ENCODE assay signal across 14 cellular contexts in genomic region chr20:19130613-19130984, GRCh38.
DNase-seq lines count a peak whose midpoint lies in the region; TF ChIP-seq lines count a peak whose summit lies in the region.
"Had no signal": no experiment of that assay in that cellular context is flagged by ENCODE, and none has a peak within 500 bp of the region (broad histone marks: within the 10 kb centered on the region; RNA-seq: fewer than 3 reads in every experiment).

No MANE protein-coding gene starts in this region.

- no peak overlapping the region for H3K27ac Mint-ChIP-seq in activated T-helper 1 cell treated with anti-CD3 and anti-CD28 coated beads, Interleukin-12 subunit alpha, Interleukin-12 subunit beta, Interleukin-2, Interleukin-4 antibody, amounts not matched to agents 30 ng/mL and 10 ng/mL and 1 ng/mL, durations not matched to agents 14 hours and 24 hours and 36 hours
- no peak overlapping the region for H3K27ac Mint-ChIP-seq in endothelial cell (ENCODE audit: unreplicated experiment)
- H3K27ac Mint-ChIP-seq: CD14-positive monocyte; CD8-positive, alpha-beta T cell had no signal

- intact Hi-C loops in activated T-helper 1 cell treated with anti-CD3 and anti-CD28 coated beads, Interleukin-12 subunit alpha, Interleukin-12 subunit beta, Interleukin-2, Interleukin-4 antibody, amounts not matched to agents 30 ng/mL and 10 ng/mL and 1 ng/mL, durations not matched to agents 14 hours and 24 hours and 36 hours (cut with micrococcal nuclease), result no loop called here

- H3K4me1 ChIP-seq in BLaER1 (peaks cover 27% of the 10 kb centered on the region), Karpas-422 (ENCODE audit: low read length) (peaks cover 30% of the 10 kb centered on the region), parathyroid adenoma (peaks cover 10% of the 10 kb centered on the region)
- H3K4me1 ChIP-seq: HAP-1 had no signal

- H3K9ac ChIP-seq in BLaER1 (no peak overlapping the region), Karpas-422 (ENCODE audit: low read length) (0 out of 2 replicates have a peak overlapping the region, but pooled peaks have one; percentile 6), parathyroid adenoma (no peak overlapping the region)

- H3K27me3 ChIP-seq in BLaER1 (no peaks in the 10 kb centered on the region), Karpas-422 (ENCODE audit: low read length) (no peaks in the 10 kb centered on the region), parathyroid adenoma (ENCODE audit: control insufficient read depth, insufficient read depth, low read length) (no peaks in the 10 kb centered on the region)

- H3K4me1 Mint-ChIP-seq in activated T-helper 1 cell treated with anti-CD3 and anti-CD28 coated beads, Interleukin-12 subunit alpha, Interleukin-12 subunit beta, Interleukin-2, Interleukin-4 antibody, amounts not matched to agents 30 ng/mL and 10 ng/mL and 1 ng/mL, durations not matched to agents 14 hours and 24 hours and 36 hours (ENCODE audit: low read depth), result no peaks in the 10 kb centered on the region
- H3K4me1 Mint-ChIP-seq in endothelial cell (ENCODE audit: unreplicated experiment), result no peaks in the 10 kb centered on the region

- H3K9me3 ChIP-seq in BLaER1, result peaks cover 17% of the 10 kb centered on the region
- no peaks in the 10 kb centered on the region for H3K9me3 ChIP-seq in Karpas-422 (ENCODE audit: low read length)
- no peaks in the 10 kb centered on the region for H3K9me3 ChIP-seq in parathyroid adenoma (ENCODE audit: control insufficient read depth, low read length)
- H3K9me3 ChIP-seq: HAP-1 had no signal

- no peak overlapping the region for H3K4me3 ChIP-seq in BLaER1
- no peak overlapping the region for H3K4me3 ChIP-seq in Karpas-422 (ENCODE audit: low read length)
- no peak overlapping the region for H3K4me3 ChIP-seq in parathyroid adenoma (ENCODE audit: low read depth, low read length)
- H3K4me3 ChIP-seq: HAP-1 had no signal

- no peaks in the 10 kb centered on the region for H4K20me1 ChIP-seq in BLaER1
- H4K20me1 ChIP-seq in Karpas-422 (ENCODE audit: insufficient read depth, low read depth, low read length), result no peaks in the 10 kb centered on the region

- H3K9me3 Mint-ChIP-seq in activated T-helper 1 cell treated with anti-CD3 and anti-CD28 coated beads, Interleukin-12 subunit alpha, Interleukin-12 subunit beta, Interleukin-2, Interleukin-4 antibody, amounts not matched to agents 30 ng/mL and 10 ng/mL and 1 ng/mL, durations not matched to agents 14 hours and 24 hours and 36 hours, result peaks cover 4% of the 10 kb centered on the region
- no peaks in the 10 kb centered on the region for H3K9me3 Mint-ChIP-seq in endothelial cell (ENCODE audit: unreplicated experiment)

- no peak for DNase-seq in Karpas-422
- peak; percentile 27 for DNase-seq in islet precursor cell
- DNase-seq in substantia nigra (lab: John Stamatoyannopoulos, UW), result no peak
- DNase-seq in DMS79 treated with DMSO at 0.1 percent for 48 hours (lab: John Stamatoyannopoulos, UW), result no peak
- DNase-seq in activated T-helper 1 cell treated with anti-CD3 and anti-CD28 coated beads, Interleukin-12 subunit alpha, Interleukin-12 subunit beta, Interleukin-2, Interleukin-4 antibody, amounts not matched to agents 30 ng/mL and 10 ng/mL and 1 ng/mL, durations not matched to agents 14 hours and 24 hours and 36 hours (ENCODE audit: low spot score), result no peak
- DNase-seq in endothelial cell (ENCODE audit: low spot score), result no peak
- DNase-seq: ACHN; CD8-positive, alpha-beta T cell; DND-41; GDM1 had no signal

- peak overlapping the region; percentile 61 for H3K4me2 ChIP-seq in BLaER1
- peak overlapping the region; percentile 36 for H3K4me2 ChIP-seq in Karpas-422 (ENCODE audit: low read depth, low read length, poor library complexity, severe bottlenecking)
- no peak overlapping the region for H3K4me2 ChIP-seq in parathyroid adenoma (ENCODE audit: low read length)

- TF ChIP-seq CTCF in parathyroid adenoma (IDR thresholded peaks at IDR 0.05) (no peak), endothelial cell (IDR thresholded peaks at IDR 0.05; ENCODE audit: unreplicated experiment) (no peak)

- H3K79me2 ChIP-seq in Karpas-422 (ENCODE audit: low read length) (no peaks in the 10 kb centered on the region), parathyroid adenoma (no peaks in the 10 kb centered on the region)

- no peak overlapping the region for H3K4me3 Mint-ChIP-seq in activated T-helper 1 cell treated with anti-CD3 and anti-CD28 coated beads, Interleukin-12 subunit alpha, Interleukin-12 subunit beta, Interleukin-2, Interleukin-4 antibody, amounts not matched to agents 30 ng/mL and 10 ng/mL and 1 ng/mL, durations not matched to agents 14 hours and 24 hours and 36 hours
- H3K4me3 Mint-ChIP-seq in endothelial cell (ENCODE audit: unreplicated experiment), result no peak overlapping the region
- H3K4me3 Mint-ChIP-seq: CD14-positive monocyte; CD8-positive, alpha-beta T cell had no signal

- H3K36me3 ChIP-seq in BLaER1 (no peaks in the 10 kb centered on the region), Karpas-422 (ENCODE audit: insufficient read depth, low read length) (no peaks in the 10 kb centered on the region), parathyroid adenoma (ENCODE audit: control insufficient read depth, insufficient read depth, low read length) (no peaks in the 10 kb centered on the region)
- H3K36me3 ChIP-seq: HAP-1 had no signal

- H3K36me3 Mint-ChIP-seq in activated T-helper 1 cell treated with anti-CD3 and anti-CD28 coated beads, Interleukin-12 subunit alpha, Interleukin-12 subunit beta, Interleukin-2, Interleukin-4 antibody, amounts not matched to agents 30 ng/mL and 10 ng/mL and 1 ng/mL, durations not matched to agents 14 hours and 24 hours and 36 hours (ENCODE audit: low read depth), result no peaks in the 10 kb centered on the region
- H3K36me3 Mint-ChIP-seq in endothelial cell (ENCODE audit: low read depth, unreplicated experiment), result no peaks in the 10 kb centered on the region
- H3K36me3 Mint-ChIP-seq: CD14-positive monocyte; CD8-positive, alpha-beta T cell had no signal

- H2AFZ ChIP-seq in Karpas-422 (ENCODE audit: low read length), result 0 out of 2 replicates have a peak overlapping the region, but pooled peaks have one; percentile 45
- no peak overlapping the region for H2AFZ ChIP-seq in parathyroid adenoma

- H3K27ac ChIP-seq in BLaER1 (peak overlapping the region; percentile 38; the same call in 1 of the 2 replicates), Karpas-422 (ENCODE audit: low read length) (peak overlapping the region; percentile 49; the same call in 1 of the 2 replicates), parathyroid adenoma (peak overlapping the region; percentile 38), substantia nigra (ENCODE audit: low read depth, low read length, poor library complexity, severe bottlenecking) (no peak overlapping the region)

- H3K9me2 ChIP-seq in Karpas-422 (replicated peaks; ENCODE audit: insufficient read depth, low read length), result no peaks in the 10 kb centered on the region

- H3K27me3 Mint-ChIP-seq in activated T-helper 1 cell treated with anti-CD3 and anti-CD28 coated beads, Interleukin-12 subunit alpha, Interleukin-12 subunit beta, Interleukin-2, Interleukin-4 antibody, amounts not matched to agents 30 ng/mL and 10 ng/mL and 1 ng/mL, durations not matched to agents 14 hours and 24 hours and 36 hours (ENCODE audit: insufficient read depth), result no peaks in the 10 kb centered on the region
- H3K27me3 Mint-ChIP-seq in endothelial cell (ENCODE audit: unreplicated experiment), result no peaks in the 10 kb centered on the region
